ENCODE assay signal across 26 cellular contexts in genomic region chr12:18926188-18926587, GRCh38.
"Had no signal": no experiment of that assay in that cellular context is flagged by ENCODE, and none has a peak within 500 bp of the region (broad histone marks: within the 10 kb centered on the region; RNA-seq: fewer than 3 reads in every experiment).

No MANE protein-coding gene starts in this region.

- H3K4me3 ChIP-seq: SK-N-MC had no signal

- ATAC-seq: activated naive CD4-positive, alpha-beta T cell treated with anti-CD3 and anti-CD28 coated beads, Interleukin-2, amount 50 U/mL, for 72 hours; activated T-cell treated with anti-CD3 and anti-CD28 coated beads, Interleukin-2, amount 50 U/mL, for 4 hours; Panc1; Right ventricle myocardium inferior; T-cell had no signal

- DNase-seq: activated CD4-positive, alpha-beta memory T cell treated with anti-CD3 and anti-CD28 coated beads for 36 hours; activated CD4-positive, alpha-beta T cell treated with anti-CD3 and anti-CD28 coated beads, Interleukin-2, amount 10 ng/mL, durations not matched to agents 7 days and 5 days; activated CD4-positive, CD25-positive, alpha-beta regulatory T cell; activated CD8-positive, alpha-beta memory T cell treated with anti-CD3 and anti-CD28 coated beads for 24 hours; activated effector memory CD4-positive, alpha-beta T cell treated with anti-CD3 and anti-CD28 coated beads, Interleukin-2, amount 50 U/mL, for 16 hours; activated naive CD4-positive, alpha-beta T cell treated with Interleukin-2 at 50 U/mL for 16 hours; activated T-cell treated with anti-CD3 and anti-CD28 coated beads, Interleukin-2, amount 50 U/mL, for 4 hours; amygdala; Karpas-422; MM.1S; NCI-H1105; NCI-H1694 treated with DMSO at 0.1 percent for 48 hours; NCI-H2081; NCI-H2171 treated with DMSO at 0.1 percent for 48 hours; NCI-H510A treated with DMSO at 0.1 percent for 48 hours; NCI-H82; NK-92 treated with Interleukin-12 subunit alpha and Interleukin-12 subunit beta, amount 100 ng/mL, for 24 hours; OCI-M1; RPMI8226; T-cell; T-helper 2 cell; T1000 had no signal

- H3K27ac ChIP-seq: SK-N-MC had no signal
